ENCODE assay signal across 8 cellular contexts in the genomic region with DNA sequence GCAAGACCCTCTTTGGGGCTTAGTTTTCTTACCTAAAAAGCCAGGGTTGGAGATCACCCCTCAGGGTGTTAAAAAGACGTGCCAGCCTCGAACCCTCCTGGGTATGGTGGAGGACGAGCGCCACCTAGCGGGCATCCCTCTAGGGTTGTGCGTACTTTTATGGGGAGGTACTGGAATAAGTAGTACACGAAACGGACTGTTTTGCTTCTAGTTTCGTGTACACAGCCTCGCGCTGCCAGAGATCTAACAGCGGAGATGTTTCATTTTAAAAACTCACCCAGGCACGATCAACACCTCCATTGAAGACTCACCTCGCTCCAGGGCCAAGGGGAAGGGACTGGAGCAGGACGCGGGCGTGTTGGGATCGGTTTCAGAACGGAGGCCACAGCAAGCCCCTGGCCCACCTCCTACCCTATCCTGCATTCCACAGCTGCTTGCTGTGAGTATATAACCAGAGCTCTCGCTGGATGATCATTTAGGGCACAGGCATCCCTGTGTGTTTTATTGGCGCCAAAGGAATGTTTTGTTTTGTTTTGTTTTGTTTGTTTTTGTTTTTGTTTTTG. TPM values are rescaled to one million over a fixed set of nuclear protein-coding genes. Genes with fewer than 3 reads are reported as not detected.
DNase-seq lines count a peak whose midpoint lies in the region; ATAC-seq, FAIRE-seq and TF ChIP-seq lines count a peak whose summit lies in the region.

No MANE protein-coding gene starts in this region.

- H3K79me2 ChIP-seq in keratinocyte (ENCODE audit: control insufficient read depth, insufficient read depth, low read length), result no peaks in the 10 kb centered on the region

- H3K36me3 ChIP-seq in bronchial epithelial cell (ENCODE audit: control insufficient read depth, insufficient read depth, low read length) (no peaks in the 10 kb centered on the region), keratinocyte (ENCODE audit: control insufficient read depth in 2 of 2, extremely low read depth in 1 of 2, insufficient read depth in 2 of 2, low read length in 2 of 2) (no peaks in the 10 kb centered on the region)

- DNase-seq in AG08395 (ENCODE audit: low spot score), result peak; percentile 89
- peak; percentile 86 for DNase-seq in NCI-H2196 (lab: John Stamatoyannopoulos, UW; ENCODE audit: unreplicated experiment)
- DNase-seq in bronchial epithelial cell (ENCODE audit: low read depth), result peak; percentile 59
- DNase-seq in keratinocyte (ENCODE audit: low read depth, low spot score), result peak; percentile 45
- peak; percentile 54 to 85 for DNase-seq in stimulated activated CD4-positive, alpha-beta T cell treated with anti-CD3 and anti-CD28 coated beads, Interleukin-1b, Interleukin-23, amount 100 ng/mL, for 1 hour (ENCODE audit: low read depth in 2 of 2)

- dilution Hi-C loops in keratinocyte (cut with MboI; ENCODE audit: extremely low pct_ligation_motif_present, low sequenced_read_pairs), result no loop called here

- FAIRE-seq in bronchial epithelial cell (lab: Jason Lieb, UNC) (peak; percentile 13), keratinocyte (lab: Jason Lieb, UNC) (peak; percentile 85)

- H4K20me1 ChIP-seq in keratinocyte (ENCODE audit: control insufficient read depth, extremely low read depth, insufficient read depth, low read length), result no peaks in the 10 kb centered on the region

- no peaks in the 10 kb centered on the region for H3K9me3 ChIP-seq in keratinocyte (ENCODE audit: control insufficient read depth, low read depth, low read length)

- H3K27me3 ChIP-seq in bronchial epithelial cell (ENCODE audit: control insufficient read depth, insufficient read depth, low read length) (peaks cover 16% of the 10 kb centered on the region), keratinocyte (ENCODE audit: control insufficient read depth, extremely low read depth, insufficient read depth, low read length) (peaks cover 29% of the 10 kb centered on the region)

- TF ChIP-seq CTCF in WI38 (IDR thresholded peaks at IDR 0.05; ENCODE audit: low read depth, low read length) (peak; percentile 78), bronchial epithelial cell (IDR thresholded peaks at IDR 0.05; ENCODE audit: insufficient read depth, low read length, severe bottlenecking) (peak; percentile 82), keratinocyte (optimal IDR thresholded peaks at IDR 0.05 in 1 of 3, IDR thresholded peaks at IDR 0.05 in 1 of 3, conservative IDR thresholded peaks at IDR 0.05 in 1 of 3; ENCODE audit: extremely low read depth in 1 of 3, insufficient read depth in 2 of 3, low read length in 3 of 3) (peak in 2 of 3 experiments; percentile 84 to 85)

- peak overlapping the region; percentile 93 for H2AFZ ChIP-seq in keratinocyte (ENCODE audit: control insufficient read depth, low read length)

- H3K9me1 ChIP-seq in keratinocyte (ENCODE audit: control insufficient read depth, extremely low read depth, insufficient read depth, low read length), result no peaks in the 10 kb centered on the region

- ATAC-seq in GM18870 (IDR thresholded peaks at IDR 0.05; ENCODE audit: unreplicated experiment) (peak; percentile 80), HG03135 (IDR thresholded peaks at IDR 0.05; ENCODE audit: unreplicated experiment) (peak; percentile 81)

- H3K9ac ChIP-seq in keratinocyte (ENCODE audit: control insufficient read depth, extremely low read depth, insufficient read depth, low read length), result peak overlapping the region; percentile 29

- H3K27ac ChIP-seq in keratinocyte (ENCODE audit: control insufficient read depth, insufficient read depth, low read length), result no peak overlapping the region

- H3K4me2 ChIP-seq in keratinocyte (ENCODE audit: control insufficient read depth, extremely low read depth, insufficient read depth, low read depth, low read length), result peak overlapping the region; percentile 83

- peaks cover 16% of the 10 kb centered on the region for H3K4me1 ChIP-seq in keratinocyte (ENCODE audit: control insufficient read depth, extremely low read depth, insufficient read depth, low read length)

- H3K4me3 ChIP-seq in WI38 (ENCODE audit: low read depth, low read length), result peak overlapping the region; percentile 64
- peak overlapping the region; percentile 20 for H3K4me3 ChIP-seq in bronchial epithelial cell (ENCODE audit: low read depth, low read length)
- peak overlapping the region; percentile 29 to 70 (median 53) for H3K4me3 ChIP-seq in keratinocyte (ENCODE audit: control insufficient read depth in 2 of 3, extremely low read depth in 1 of 3, insufficient read depth in 2 of 3, low read depth in 1 of 3, low read length in 3 of 3)

RNA-seq across cellular contexts. Expression of a gene that starts 4.8 kb away (rescaled TPM):
- under 0.01 TPM in 1 of 2 replicates, not detected in the other for total RNA-seq in bronchial epithelial cell
- polyA plus RNA-seq in keratinocyte, result 0.01 to 0.04 TPM (median 0.02 TPM) in 3 replicates
- not detected for polyA plus RNA-seq in keratinocyte (2011; ENCODE audit: low read depth)
- polyA plus RNA-seq in keratinocyte (2011; cell fraction: cytosol; rRNA removed), result not detected in 2 replicates
- polyA plus RNA-seq in keratinocyte (2011; cell fraction: nucleus; rRNA removed), result 0.05 and 0.08 TPM in 2 replicates
- polyA plus RNA-seq in keratinocyte (2012; ENCODE audit: low replicate concordance), result 0.06 TPM in 1 of 2 replicates, not detected in the other
- polyA minus RNA-seq in keratinocyte, result 0.46 TPM in 1 of 3 replicates, not detected in the others
- not detected for polyA minus RNA-seq in keratinocyte (2011; cell fraction: cytosol; rRNA and poly(A)+ RNA removed)
- not detected in 2 replicates for polyA minus RNA-seq in keratinocyte (2011; cell fraction: nucleus; rRNA and poly(A)+ RNA removed)
